In genomic region chr2:12008425-12009061, GRCh38 we compare ENCODE assay signal across 11 cellular contexts.
DNase-seq lines count a peak whose midpoint lies in the region; ATAC-seq and TF ChIP-seq lines count a peak whose summit lies in the region.
"Had no signal": no experiment of that assay in that cellular context is flagged by ENCODE, and none has a peak within 500 bp of the region (broad histone marks: within the 10 kb centered on the region; RNA-seq: fewer than 3 reads in every experiment).

No MANE protein-coding gene starts in this region.

- no peak overlapping the region for H3K23ac ChIP-seq in neuronal stem cell (ENCODE audit: low read depth, low read length, poor library complexity)

- H3K4me2 ChIP-seq in HCT116 (ENCODE audit: low read length) (peak overlapping the region; percentile 41), KMS-11 (0 out of 2 replicates have a peak overlapping the region, but pooled peaks have one; percentile 12), neuronal stem cell (ENCODE audit: insufficient read depth, low read length, poor library complexity, severe bottlenecking) (no peak overlapping the region)

- no peak overlapping the region for H2AK5ac ChIP-seq in neuronal stem cell (ENCODE audit: low read depth, low read length)

- no peaks in the 10 kb centered on the region for H3K27me3 ChIP-seq in HCT116 (ENCODE audit: insufficient read depth, low read length)
- H3K27me3 ChIP-seq in KMS-11 (ENCODE audit: insufficient read depth, low read depth) = peaks cover 56% of the 10 kb centered on the region
- no peaks in the 10 kb centered on the region for H3K27me3 ChIP-seq in neuronal stem cell (ENCODE audit: control insufficient read depth in 3 of 3, insufficient read depth in 3 of 3, low read depth in 1 of 3, low read length in 3 of 3)
- H3K27me3 ChIP-seq in esophagus squamous epithelium = no peaks in the 10 kb centered on the region
- H3K27me3 ChIP-seq: upper lobe of right lung had no signal

- no peak for TF ChIP-seq CTCF in HCT116 (IDR thresholded peaks at IDR 0.05 in 2 of 3, conservative IDR thresholded peaks at IDR 0.05 in 1 of 3; ENCODE audit: borderline replicate concordance in 1 of 3, insufficient read depth in 1 of 3, low read depth in 2 of 3, low read length in 2 of 3)
- no peak for TF ChIP-seq CTCF in KMS-11 (conservative IDR thresholded peaks at IDR 0.05; ENCODE audit: low read depth, low read length)
- TF ChIP-seq CTCF in esophagus squamous epithelium (IDR thresholded peaks at IDR 0.05) = no peak

- TF ChIP-seq POLR2A in HCT116 (IDR thresholded peaks at IDR 0.05; ENCODE audit: borderline replicate concordance, extremely low read depth, insufficient read depth, insufficient read length) = no peak
- TF ChIP-seq POLR2A in esophagus squamous epithelium (IDR thresholded peaks at IDR 0.05) = no peak

- H3K4me1 ChIP-seq in HCT116 (ENCODE audit: control insufficient read depth in 1 of 2, insufficient read depth in 2 of 2, low read length in 2 of 2) (peaks cover 6 to 11% of the 10 kb centered on the region in 2 experiments; a peak in 3 of 4 replicates), KMS-11 (ENCODE audit: low read depth, poor library complexity, severe bottlenecking) (peaks cover 31% of the 10 kb centered on the region), neuronal stem cell (ENCODE audit: control insufficient read depth in 2 of 2, insufficient read depth in 1 of 2, low read depth in 1 of 2, low read length in 2 of 2) (peaks cover 5 to 12% of the 10 kb centered on the region in 2 donors), esophagus squamous epithelium (peaks cover 0 to 20% (median 13%) of the 10 kb centered on the region in 3 donors)

- WGBS in neuronal stem cell (ENCODE audit: extremely low coverage in 2 of 2, insufficient read length in 2 of 2, insufficient replicate concordance in 1 of 2), 2 donors = no CpG with 5 or more reads among the region's 6 CpGs
- 61 to 76% methylated on average over 6 of the region's 6 CpGs for WGBS in esophagus squamous epithelium, 2 donors

- CTCF ChIA-PET in HCT116 (lab: Charles Lee) = no interaction called here

- POLR2A ChIA-PET in HCT116 (lab: Charles Lee) = no interaction called here

- TF ChIP-seq RAD21 in HCT116 (IDR thresholded peaks at IDR 0.05; ENCODE audit: low read depth) = no peak

- no peaks in the 10 kb centered on the region for H3K79me1 ChIP-seq in neuronal stem cell (ENCODE audit: low read depth, low read length)

- no TSS peak for BruUV-seq in HCT116 (replicated peaks; lab: Mats Ljungman, UMichigan)

- H3K9me2 ChIP-seq in HCT116 (ENCODE audit: insufficient read depth) = no peaks in the 10 kb centered on the region

- no peak overlapping the region for H3K4ac ChIP-seq in neuronal stem cell (ENCODE audit: low read length)

- intact Hi-C loops in HCT116 (cut with micrococcal nuclease) (no loop called here), esophagus squamous epithelium (cut with DNase I) (no loop called here)

- H3K79me2 ChIP-seq in HCT116 (ENCODE audit: insufficient read depth, low read length) = no peaks in the 10 kb centered on the region
- no peaks in the 10 kb centered on the region for H3K79me2 ChIP-seq in KMS-11 (ENCODE audit: insufficient read depth, low read depth)

- H3K27ac ChIP-seq in HCT116 (ENCODE audit: low read depth, low read length) (no peak overlapping the region), KMS-11 (no peak overlapping the region), neuronal stem cell (replicated peaks; ENCODE audit: low read length) (no peak overlapping the region), esophagus squamous epithelium (no peak overlapping the region)
- H3K27ac ChIP-seq: upper lobe of right lung had no signal

- H4K91ac ChIP-seq in neuronal stem cell (ENCODE audit: low read depth, low read length, poor library complexity) = no peak overlapping the region

- H4K20me1 ChIP-seq in HCT116 (ENCODE audit: insufficient read depth) (no peaks in the 10 kb centered on the region), KMS-11 (ENCODE audit: insufficient read depth) (no peaks in the 10 kb centered on the region)

- H2AFZ ChIP-seq in HCT116 (ENCODE audit: low read depth, low read length, poor library complexity, severe bottlenecking) (peak overlapping the region; percentile 37), KMS-11 (ENCODE audit: low read depth) (no peak overlapping the region), neuronal stem cell (ENCODE audit: low read length) (no peak overlapping the region)

- H3K14ac ChIP-seq in neuronal stem cell (ENCODE audit: low read length) = no peak overlapping the region

- no peak overlapping the region for H2BK5ac ChIP-seq in neuronal stem cell (ENCODE audit: low read length)

- no peak overlapping the region for H3K18ac ChIP-seq in neuronal stem cell (ENCODE audit: low read length)

- no peak overlapping the region for H2BK120ac ChIP-seq in neuronal stem cell (ENCODE audit: low read depth, low read length)

- H3K4me3 ChIP-seq in HCT116 (replicated peaks in 1 of 2; ENCODE audit: low read depth in 1 of 2, low read length in 2 of 2) (no peak overlapping the region), KMS-11 (IDR thresholded peaks at IDR 0.05; ENCODE audit: insufficient read depth, low read depth, low read length) (no peak overlapping the region), neuronal stem cell (ENCODE audit: low read length in 2 of 2) (no peak overlapping the region), esophagus squamous epithelium (no peak overlapping the region)
- H3K4me3 ChIP-seq: upper lobe of right lung had no signal

- H2BK12ac ChIP-seq in neuronal stem cell (ENCODE audit: low read length) = no peak overlapping the region

- RAD21 ChIA-PET in HCT116 (lab: Charles Lee; ENCODE audit: low non-redundant PET in 1 of 2, low total read pairs in 2 of 2, uncharacterized antibody in 2 of 2, unreplicated experiment in 2 of 2) = no interaction called here

- H3K36me3 ChIP-seq in HCT116 (ENCODE audit: control insufficient read depth in 1 of 2, insufficient read depth in 2 of 2, low read length in 2 of 2) = no peaks in the 10 kb centered on the region
- no peaks in the 10 kb centered on the region for H3K36me3 ChIP-seq in KMS-11 (ENCODE audit: insufficient read depth)
- no peaks in the 10 kb centered on the region for H3K36me3 ChIP-seq in neuronal stem cell (replicated peaks in 1 of 2; ENCODE audit: control insufficient read depth in 2 of 2, insufficient read depth in 2 of 2, low read length in 2 of 2)
- H3K36me3 ChIP-seq in esophagus squamous epithelium = no peaks in the 10 kb centered on the region
- H3K36me3 ChIP-seq: upper lobe of right lung had no signal

- H3K9ac ChIP-seq in HCT116 (ENCODE audit: low read length) (no peak overlapping the region), KMS-11 (no peak overlapping the region), neuronal stem cell (ENCODE audit: low read depth, low read length, poor library complexity) (no peak overlapping the region)

- DNase-seq in HCT116 (ENCODE audit: low read depth, low spot score) (no peak), fibroblast of peridontal ligament (ENCODE audit: extremely low read depth) (peak; percentile 67), NCI-H128 (lab: John Stamatoyannopoulos, UW; ENCODE audit: unreplicated experiment) (no peak), neuronal stem cell (ENCODE audit: low spot score) (no peak), GM03348 (ENCODE audit: low spot score) (no peak), esophagus squamous epithelium (lab: John Stamatoyannopoulos, UW) (no peak)
- DNase-seq: central memory CD4-positive, alpha-beta T cell; SW 1271; upper lobe of right lung had no signal

- no peak overlapping the region for H4K8ac ChIP-seq in neuronal stem cell (ENCODE audit: low read depth, low read length)

- ATAC-seq in GM18517 (IDR thresholded peaks at IDR 0.05; ENCODE audit: unreplicated experiment) (peak; percentile 77), HCT116 (no peak)
- ATAC-seq: upper lobe of right lung had no signal

- no peak overlapping the region for H2BK15ac ChIP-seq in neuronal stem cell (ENCODE audit: low read length)

- no peaks in the 10 kb centered on the region for H3K9me3 ChIP-seq in HCT116 (ENCODE audit: control insufficient read depth in 1 of 2, insufficient read depth in 1 of 2, low read depth in 1 of 2, low read length in 2 of 2)
- H3K9me3 ChIP-seq in neuronal stem cell (replicated peaks in 1 of 2; ENCODE audit: control insufficient read depth in 2 of 2, insufficient read depth in 1 of 2, low read depth in 1 of 2, low read length in 2 of 2) = peaks cover under 1 to 5% of the 10 kb centered on the region in 2 donors
- H3K9me3 ChIP-seq in esophagus squamous epithelium = no peaks in the 10 kb centered on the region
- H3K9me3 ChIP-seq: upper lobe of right lung had no signal

TF ChIP-seq in HCT116, 20 proteins besides CTCF, POLR2A, EP300 and RAD21 (continues in another document):
- TF ChIP-seq ATF3 (IDR thresholded peaks at IDR 0.05) (no peak), YY1 (IDR thresholded peaks at IDR 0.05; ENCODE audit: extremely low read depth, insufficient replicate concordance, low read depth, low read length) (no peak), EGR1 (IDR thresholded peaks at IDR 0.05; ENCODE audit: low read depth) (no peak), REST (IDR thresholded peaks at IDR 0.05; ENCODE audit: low read depth) (no peak), CBX3 (IDR thresholded peaks at IDR 0.05; ENCODE audit: low read depth) (no peak)
